In the genomic region with DNA sequence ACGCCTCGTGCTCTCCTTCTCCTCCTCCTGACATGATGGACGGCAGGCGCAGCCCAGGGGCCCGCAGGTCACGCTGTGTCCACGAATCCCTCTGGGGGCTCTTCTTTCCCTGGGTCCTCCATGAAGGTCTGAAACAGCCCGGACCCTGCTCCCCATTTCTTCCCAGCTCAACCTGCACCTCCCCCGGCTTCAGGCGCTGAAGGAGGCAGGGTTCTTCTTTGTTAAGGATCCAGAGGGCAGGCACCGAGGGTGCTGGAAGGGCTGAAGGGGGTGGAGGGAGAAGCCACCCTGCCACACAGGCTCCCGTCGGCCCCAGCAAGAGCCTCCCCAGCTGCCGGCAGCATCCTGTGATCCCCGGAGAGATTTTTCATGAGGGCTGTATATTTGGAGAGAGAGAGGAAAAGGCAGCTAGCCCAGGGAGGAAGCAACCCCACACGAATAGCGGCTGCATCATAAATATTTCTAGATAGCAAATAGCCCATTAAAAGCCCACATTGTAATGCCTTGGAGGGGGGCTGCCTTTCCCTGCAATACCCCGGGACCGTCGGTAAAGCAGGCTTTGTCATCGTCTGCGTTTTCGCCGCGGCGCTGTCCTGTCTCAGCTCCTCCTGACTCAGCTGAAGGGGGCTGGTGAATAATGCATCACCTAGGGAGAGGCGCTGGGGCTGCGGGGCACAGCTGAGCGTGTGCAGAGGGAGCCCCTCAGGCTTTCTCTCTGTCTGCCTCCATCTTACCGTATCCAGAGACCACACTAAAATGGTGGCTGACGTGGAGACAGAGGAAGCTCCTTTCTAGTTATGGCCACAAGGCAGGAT, we compare ENCODE assay signal across 10 cellular contexts.
A peak's percentile ranks its signal among the peaks of the same experiment; 100 is the strongest.
DNase-seq lines count a peak whose midpoint lies in the region; ATAC-seq and TF ChIP-seq lines count a peak whose summit lies in the region.
"Had no signal": no experiment of that assay in that cellular context is flagged by ENCODE, and none has a peak within 500 bp of the region (broad histone marks: within the 10 kb centered on the region; RNA-seq: fewer than 3 reads in every experiment).

No MANE protein-coding gene starts in this region.

- no peaks in the 10 kb centered on the region for H3K9me2 ChIP-seq in Karpas-422 (replicated peaks; ENCODE audit: insufficient read depth, low read length)

- peak overlapping the region; percentile 46 for H3K4me2 ChIP-seq in Karpas-422 (ENCODE audit: low read depth, low read length, poor library complexity, severe bottlenecking)
- H3K4me2 ChIP-seq in skeletal muscle satellite cell (ENCODE audit: low read length) = peak overlapping the region; percentile 65

- H3K27ac ChIP-seq in Karpas-422 (ENCODE audit: low read length) (no peak overlapping the region), iPS DF 6.9 (ENCODE audit: low read length) (no peak overlapping the region)

- no peaks in the 10 kb centered on the region for H3K79me2 ChIP-seq in Karpas-422 (ENCODE audit: low read length)

- ATAC-seq in GM21528 (IDR thresholded peaks at IDR 0.05; ENCODE audit: low FRiP score, unreplicated experiment) = no peak

- no peaks in the 10 kb centered on the region for H3K27me3 ChIP-seq in Karpas-422 (ENCODE audit: low read length)
- no peaks in the 10 kb centered on the region for H3K27me3 ChIP-seq in iPS DF 6.9 (ENCODE audit: control insufficient read depth, insufficient read depth, low read length)
- H3K27me3 ChIP-seq in skeletal muscle satellite cell (ENCODE audit: control insufficient read depth, insufficient read depth, low read length) = no peaks in the 10 kb centered on the region

- intact Hi-C loops in activated CD4-positive, alpha-beta memory T cell treated with anti-CD3 and anti-CD28 coated beads for 36 hours (cut with micrococcal nuclease) = no loop called here

- H3K36me3 Mint-ChIP-seq in activated CD4-positive, alpha-beta memory T cell treated with anti-CD3 and anti-CD28 coated beads for 36 hours = no peaks in the 10 kb centered on the region

- peaks cover 36% of the 10 kb centered on the region for H3K4me1 ChIP-seq in Karpas-422 (ENCODE audit: low read length)
- no peaks in the 10 kb centered on the region for H3K4me1 ChIP-seq in iPS DF 6.9 (ENCODE audit: control insufficient read depth, insufficient read depth, low read length)
- H3K4me1 ChIP-seq in skeletal muscle satellite cell (ENCODE audit: control insufficient read depth, insufficient read depth, low read length) = no peaks in the 10 kb centered on the region

- no peaks in the 10 kb centered on the region for H3K9me3 ChIP-seq in Karpas-422 (ENCODE audit: low read length)
- no peaks in the 10 kb centered on the region for H3K9me3 ChIP-seq in iPS DF 6.9 (ENCODE audit: control insufficient read depth, insufficient read depth, low read length)
- no peaks in the 10 kb centered on the region for H3K9me3 ChIP-seq in skeletal muscle satellite cell (replicated peaks; ENCODE audit: low read length)

- no peaks in the 10 kb centered on the region for H3K9me3 Mint-ChIP-seq in activated CD4-positive, alpha-beta memory T cell treated with anti-CD3 and anti-CD28 coated beads for 36 hours
- H3K9me3 Mint-ChIP-seq: T-helper 1 cell treated with Interleukin-12 subunit alpha and Interleukin-12 subunit beta and Interleukin-4 antibody, amounts not matched to agents 30 μg/mL and 1 μg/mL, for 36 hours had no signal

- WGBS in iPS DF 6.9 (ENCODE audit: insufficient coverage, insufficient read length) = no CpG with 5 or more reads among the region's 31 CpGs

- peak overlapping the region; percentile 83 for H2AFZ ChIP-seq in Karpas-422 (ENCODE audit: low read length)

- H3K9ac ChIP-seq in Karpas-422 (ENCODE audit: low read length) = peak overlapping the region; percentile 59
- no peak overlapping the region for H3K9ac ChIP-seq in skeletal muscle satellite cell (ENCODE audit: low read depth, low read length)

- CTCF ChIA-PET in activated CD4-positive, alpha-beta memory T cell treated with anti-CD3 and anti-CD28 coated beads for 36 hours (lab: Charles Lee) = interaction anchor here (1.0 kb wide), 1 partner anchor 791 kb away, joined by 3 read pairs; no protein-coding TSS in a partner anchor
- CTCF ChIA-PET in HEK293T (lab: Yijun Ruan, JAX) = no interaction called here

- H3K27ac Mint-ChIP-seq in activated CD4-positive, alpha-beta memory T cell treated with anti-CD3 and anti-CD28 coated beads for 36 hours = no peak overlapping the region
- H3K27ac Mint-ChIP-seq: T-helper 1 cell treated with Interleukin-12 subunit alpha and Interleukin-12 subunit beta and Interleukin-4 antibody, amounts not matched to agents 30 μg/mL and 1 μg/mL, for 36 hours had no signal

- no peaks in the 10 kb centered on the region for H3K27me3 Mint-ChIP-seq in activated CD4-positive, alpha-beta memory T cell treated with anti-CD3 and anti-CD28 coated beads for 36 hours
- H3K27me3 Mint-ChIP-seq: central memory CD8-positive, alpha-beta T cell had no signal

- H3K4me1 Mint-ChIP-seq in activated CD4-positive, alpha-beta memory T cell treated with anti-CD3 and anti-CD28 coated beads for 36 hours (ENCODE audit: low read depth) = no peaks in the 10 kb centered on the region
- H3K4me1 Mint-ChIP-seq: central memory CD8-positive, alpha-beta T cell had no signal

- POLR2A ChIA-PET in activated CD4-positive, alpha-beta memory T cell treated with anti-CD3 and anti-CD28 coated beads for 36 hours (lab: Charles Lee) = no interaction called here
- POLR2A ChIA-PET in HEK293T (lab: Yijun Ruan, JAX) = no interaction called here

- H3K36me3 ChIP-seq in Karpas-422 (ENCODE audit: insufficient read depth, low read length) (no peaks in the 10 kb centered on the region), iPS DF 6.9 (ENCODE audit: control insufficient read depth, insufficient read depth, low read length) (no peaks in the 10 kb centered on the region), skeletal muscle satellite cell (ENCODE audit: insufficient read depth, low read length) (no peaks in the 10 kb centered on the region)

- no peaks in the 10 kb centered on the region for H4K20me1 ChIP-seq in Karpas-422 (ENCODE audit: insufficient read depth, low read depth, low read length)

- H3K4me3 Mint-ChIP-seq in activated CD4-positive, alpha-beta memory T cell treated with anti-CD3 and anti-CD28 coated beads for 36 hours = no peak overlapping the region
- H3K4me3 Mint-ChIP-seq: central memory CD8-positive, alpha-beta T cell; T-helper 1 cell treated with Interleukin-12 subunit alpha and Interleukin-12 subunit beta and Interleukin-4 antibody, amounts not matched to agents 30 μg/mL and 1 μg/mL, for 36 hours had no signal

- peak; percentile 65 for DNase-seq in Karpas-422
- DNase-seq in SK-N-DZ (ENCODE audit: low spot score) = peak; percentile 81
- DNase-seq in iPS DF 6.9 (ENCODE audit: low read depth, low spot score) = no peak
- no peak for DNase-seq in activated CD4-positive, alpha-beta memory T cell treated with anti-CD3 and anti-CD28 coated beads for 36 hours
- no peak for DNase-seq in HEK293T (ENCODE audit: extremely low spot score)
- DNase-seq: stimulated activated naive CD4-positive, alpha-beta T cell treated with Interleukin-2 at 50 U/mL for 16 hours had no signal

- H3K4me3 ChIP-seq in Karpas-422 (ENCODE audit: low read length) = peak overlapping the region; percentile 60
- peak overlapping the region; percentile 8; the same call in 1 of the 2 replicates for H3K4me3 ChIP-seq in iPS DF 6.9 (ENCODE audit: low read length)
- peak overlapping the region; percentile 55 for H3K4me3 ChIP-seq in skeletal muscle satellite cell (ENCODE audit: low read length)

TF ChIP-seq in HEK293T, 16 proteins besides CTCF, POLR2A, EP300 and RAD21:
- no peak for TF ChIP-seq SP1 (IDR thresholded peaks at IDR 0.05)
- no peak for TF ChIP-seq SUZ12 (IDR thresholded peaks at IDR 0.05)
- TF ChIP-seq, protein P1, sequence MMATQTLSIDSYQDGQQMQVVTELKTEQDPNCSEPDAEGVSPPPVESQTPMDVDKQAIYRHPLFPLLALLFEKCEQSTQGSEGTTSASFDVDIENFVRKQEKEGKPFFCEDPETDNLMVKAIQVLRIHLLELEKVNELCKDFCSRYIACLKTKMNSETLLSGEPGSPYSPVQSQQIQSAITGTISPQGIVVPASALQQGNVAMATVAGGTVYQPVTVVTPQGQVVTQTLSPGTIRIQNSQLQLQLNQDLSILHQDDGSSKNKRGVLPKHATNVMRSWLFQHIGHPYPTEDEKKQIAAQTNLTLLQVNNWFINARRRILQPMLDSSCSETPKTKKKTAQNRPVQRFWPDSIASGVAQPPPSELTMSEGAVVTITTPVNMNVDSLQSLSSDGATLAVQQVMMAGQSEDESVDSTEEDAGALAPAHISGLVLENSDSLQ (IDR thresholded peaks at IDR 0.05) = no peak
- TF ChIP-seq ARNT (IDR thresholded peaks at IDR 0.05) = no peak
- no peak for TF ChIP-seq LEF1 (IDR thresholded peaks at IDR 0.05; ENCODE audit: borderline replicate concordance)
- TF ChIP-seq NFRKB (IDR thresholded peaks at IDR 0.05) = no peak
- TF ChIP-seq FOXM1 (IDR thresholded peaks at IDR 0.05; ENCODE audit: borderline replicate concordance) = no peak
- no peak for TF ChIP-seq TARDBP (IDR thresholded peaks at IDR 0.05)
- TF ChIP-seq FOXA1 (IDR thresholded peaks at IDR 0.05) = no peak
- TF ChIP-seq ZNF384 (IDR thresholded peaks at IDR 0.05) = no peak
- TF ChIP-seq CTBP1 (IDR thresholded peaks at IDR 0.05; ENCODE audit: borderline replicate concordance) = no peak

Comparison
In these comparisons a context has a peak if more than half of its experiments do, and no peak if none do; other contexts are left out.
1. DNase-seq: peak in Karpas-422 (single experiment) and SK-N-DZ (single experiment); none in iPS DF 6.9 (single experiment), activated CD4-positive, alpha-beta memory T cell treated with anti-CD3 and anti-CD28 coated beads for 36 hours (single experiment) and HEK293T (single experiment).
2. H3K4me3 ChIP-seq: peak in every context shown above with its lines; median percentile 60 in Karpas-422; 55 in skeletal muscle satellite cell; 8 in iPS DF 6.9.